Comparison of ENCODE assay signal across 8 cellular contexts in genomic region chr16:15434079-15434424, GRCh38. TPM values are rescaled to one million over a fixed set of nuclear protein-coding genes. Genes with fewer than 3 reads are reported as not detected.
DNase-seq lines count a peak whose midpoint lies in the region; ATAC-seq, FAIRE-seq and TF ChIP-seq lines count a peak whose summit lies in the region.

No MANE protein-coding gene starts in this region.

- H4K20me1 ChIP-seq in HepG2 (ENCODE audit: insufficient read depth, low read length), result no peaks in the 10 kb centered on the region

- no peaks in the 10 kb centered on the region for H3K9me3 ChIP-seq in HepG2 (ENCODE audit: low read length)
- H3K9me3 ChIP-seq in testis, result no peaks in the 10 kb centered on the region

- CTCF ChIA-PET in activated CD4-positive, alpha-beta T cell treated with anti-CD3 and anti-CD28 coated beads for 36 hours (lab: Charles Lee), result interaction anchor here (0.6 to 1.3 kb wide), 2 partner anchors 8 to 117 kb away, joined by 3 to 5 read pairs; no protein-coding TSS in a partner anchor
- CTCF ChIA-PET in HepG2 (lab: Yijun Ruan, JAX; ENCODE audit: low intra/inter-chr PET ratio, low total read pairs), result no interaction called here

- POLR2A ChIA-PET in activated CD4-positive, alpha-beta T cell treated with anti-CD3 and anti-CD28 coated beads for 36 hours (lab: Charles Lee), result no interaction called here
- POLR2A ChIA-PET in HepG2 (lab: Yijun Ruan, JAX), result no interaction called here

- H3K27ac Mint-ChIP-seq in activated CD4-positive, alpha-beta T cell treated with anti-CD3 and anti-CD28 coated beads for 36 hours, result no peak overlapping the region
- H3K27ac Mint-ChIP-seq in brain, result peak overlapping the region; percentile 91 to 99 (median 95)

- H3K4me3 Mint-ChIP-seq in activated CD4-positive, alpha-beta T cell treated with anti-CD3 and anti-CD28 coated beads for 36 hours, result peak overlapping the region; percentile 82
- H3K4me3 Mint-ChIP-seq in brain, result peak overlapping the region; percentile 86 to 94 (median 89)

- no peak for DNase-seq in activated CD4-positive, alpha-beta T cell treated with anti-CD3 and anti-CD28 coated beads for 36 hours
- no peak for DNase-seq in activated CD4-positive, alpha-beta T cell treated with anti-CD3 and anti-CD28 coated beads for 48 hours
- DNase-seq in HepG2 (ENCODE audit: low spot score) (no peak), testis (no peak), dermis blood vessel endothelial cell (no peak), mesenteric fat pad (ENCODE audit: low spot score) (no peak)

- in situ Hi-C loops in HepG2 (cut with HindIII; ENCODE audit: extremely low pct_ligation_motif_present, low pct_unique_long_range_greater_than_20kb), result no loop called here

- peaks cover 10% of the 10 kb centered on the region for H3K4me1 Mint-ChIP-seq in activated CD4-positive, alpha-beta T cell treated with anti-CD3 and anti-CD28 coated beads for 36 hours
- H3K4me1 Mint-ChIP-seq in brain, result peaks cover 44% of the 10 kb centered on the region

- H3K27me3 ChIP-seq in HepG2 (ENCODE audit: control insufficient read depth in 1 of 2, insufficient read depth in 2 of 2, low read length in 2 of 2) (peaks cover 2 to 38% of the 10 kb centered on the region in 2 experiments; a peak in 4 of 5 replicates), testis (no peaks in the 10 kb centered on the region)

- no TSS peak for BruUV-seq in HepG2 (replicated peaks; lab: Mats Ljungman, UMichigan)

- H3K36me3 ChIP-seq in HepG2 (replicated peaks in 1 of 2; ENCODE audit: control insufficient read depth in 1 of 2, insufficient read depth in 2 of 2, low read length in 2 of 2) (no peaks in the 10 kb centered on the region), testis (ENCODE audit: low read depth, missing control alignments) (no peaks in the 10 kb centered on the region)

- H3K27me3 Mint-ChIP-seq in activated CD4-positive, alpha-beta T cell treated with anti-CD3 and anti-CD28 coated beads for 36 hours, result peaks cover 20% of the 10 kb centered on the region
- H3K27me3 Mint-ChIP-seq in brain, result peaks cover 8% of the 10 kb centered on the region

- H3K9me3 Mint-ChIP-seq in activated CD4-positive, alpha-beta T cell treated with anti-CD3 and anti-CD28 coated beads for 36 hours (ENCODE audit: low read depth), result no peaks in the 10 kb centered on the region
- no peaks in the 10 kb centered on the region for H3K9me3 Mint-ChIP-seq in brain

- H3K4me1 ChIP-seq in HepG2 (ENCODE audit: insufficient read depth, low read length), result peaks cover 24% of the 10 kb centered on the region
- no peaks in the 10 kb centered on the region for H3K4me1 ChIP-seq in testis

- intact Hi-C loops in activated CD4-positive, alpha-beta T cell treated with anti-CD3 and anti-CD28 coated beads for 36 hours (cut with DNase I, micrococcal nuclease), result loop anchor here in 1 of 2 experiments (1.0 to 2.0 kb wide), 3 partner anchors 75 to 209 kb away; partner anchors contain the start of gene MARF1
- intact Hi-C loops in HepG2 (cut with micrococcal nuclease; ENCODE audit: unreplicated experiment), result no loop called here
- intact Hi-C loops in testis (cut with DNase I; ENCODE audit: low total_unique reads), result no loop called here

- no peaks in the 10 kb centered on the region for H3K36me3 Mint-ChIP-seq in activated CD4-positive, alpha-beta T cell treated with anti-CD3 and anti-CD28 coated beads for 36 hours (ENCODE audit: low read depth)
- no peaks in the 10 kb centered on the region for H3K36me3 Mint-ChIP-seq in brain

- no peak overlapping the region; a peak in 1 of 6 replicates for H3K4me3 ChIP-seq in HepG2 (replicated peaks in 1 of 3; ENCODE audit: insufficient read depth in 1 of 3, low read depth in 2 of 3, low read length in 3 of 3)
- peak overlapping the region; percentile 79 to 86 for H3K4me3 ChIP-seq in testis

- no peak overlapping the region for H3K4me2 ChIP-seq in HepG2 (ENCODE audit: low read depth, low read length)

- TF ChIP-seq POLR2A in HepG2 (IDR thresholded peaks at IDR 0.05; ENCODE audit: insufficient read depth in 1 of 2, low read depth in 2 of 2, low read length in 2 of 2), result no peak
- TF ChIP-seq POLR2A in testis (IDR thresholded peaks at IDR 0.05), result no peak

- no peaks in the 10 kb centered on the region for H3K79me2 ChIP-seq in HepG2 (ENCODE audit: insufficient read depth, low read length)

- 68% methylated on average over 12 of the region's 12 CpGs for WGBS in HepG2 (ENCODE audit: low lambda C conversion rate)
- WGBS in testis, 2 donors, result 16 to 25% methylated on average over 12 of the region's 12 CpGs

- H3K9ac ChIP-seq in HepG2 (ENCODE audit: insufficient read depth, low read depth, low read length), result no peak overlapping the region

- no peak overlapping the region for H2AFZ ChIP-seq in HepG2 (ENCODE audit: low read length)

- no peak for TF ChIP-seq RAD21 in HepG2 (CRISPR knock-in tag; IDR thresholded peaks at IDR 0.05)

- H3K27ac ChIP-seq in HepG2 (ENCODE audit: extremely low read length, insufficient read depth, low read length) (no peak overlapping the region), testis (peak overlapping the region; percentile 52 to 78)

- TF ChIP-seq CTCF in brain (conservative IDR thresholded peaks at IDR 0.05), result no peak
- no peak for TF ChIP-seq CTCF in HepG2 (CRISPR knock-in tag; IDR thresholded peaks at IDR 0.05)
- no peak for TF ChIP-seq CTCF in testis (IDR thresholded peaks at IDR 0.05)

- no peak for TF ChIP-seq EP300 in HepG2 (IDR thresholded peaks at IDR 0.05; ENCODE audit: low read depth in 2 of 2, low read length in 2 of 2)
- TF ChIP-seq EP300 in HepG2 (CRISPR knock-in tag; IDR thresholded peaks at IDR 0.05; ENCODE audit: borderline replicate concordance), result no peak

- ATAC-seq in activated CD4-positive, alpha-beta T cell treated with anti-CD3 and anti-CD28 coated beads for 36 hours, result peak; percentile 52
- ATAC-seq in HepG2 (no peak), GM18519 (IDR thresholded peaks at IDR 0.05; ENCODE audit: low FRiP score, unreplicated experiment) (no peak)

- FAIRE-seq in HepG2 (lab: Jason Lieb, UNC), result no peak

RNA-seq across cellular contexts. Expression of gene BMERB1, which starts 0.3 kb away (rescaled TPM):
- 10 to 100 TPM; 10.1 to 11.6 TPM for total RNA-seq in activated CD4-positive, alpha-beta T cell treated with anti-CD3 and anti-CD28 coated beads for 36 hours
- polyA plus RNA-seq in brain (ENCODE audit: insufficient read depth, low read depth, low replicate concordance), result 181 TPM
- total RNA-seq in HepG2 (2016; rRNA removed; fragmentation: Illumina TruSeq; extraction: Trizol), result 1.2 and 1.4 TPM in 2 replicates
- 0.71 and 1.0 TPM in 2 replicates for total RNA-seq in HepG2 (2016; cell fraction: cytosol; rRNA removed; fragmentation: Illumina TruSeq; extraction: Trizol; ENCODE audit: low read depth)
- total RNA-seq in HepG2 (2016; cell fraction: insoluble cytoplasmic fraction; rRNA removed; fragmentation: Illumina TruSeq; extraction: Trizol), result 0.69 and 0.79 TPM in 2 replicates
- total RNA-seq in HepG2 (2016; cell fraction: membrane; rRNA removed; fragmentation: Illumina TruSeq; extraction: Trizol), result 1.2 and 1.5 TPM in 2 replicates
- total RNA-seq in HepG2 (2016; cell fraction: nucleus; rRNA removed; fragmentation: Illumina TruSeq; extraction: Trizol), result 1.3 and 1.4 TPM in 2 replicates
- polyA plus RNA-seq in HepG2 (2011; rRNA removed), result 1.4 and 2.5 TPM in 2 replicates
- polyA plus RNA-seq in HepG2 (2011; cell fraction: cytosol; rRNA removed), result 0.99 and 1.8 TPM in 2 replicates
- 0.90 and 1.3 TPM in 2 replicates for polyA plus RNA-seq in HepG2 (2011; cell fraction: nucleus; rRNA removed)
- polyA plus RNA-seq in HepG2 (2012), result 1.0 and 2.9 TPM in 2 replicates
- 1.4 TPM in 2 replicates for polyA plus RNA-seq in HepG2 (2016; cell fraction: cytosol; fragmentation: Illumina TruSeq; extraction: Trizol; ENCODE audit: low read depth)
- polyA plus RNA-seq in HepG2 (2016; cell fraction: insoluble cytoplasmic fraction; fragmentation: Illumina TruSeq; extraction: Trizol; ENCODE audit: low read depth), result 1.7 and 2.5 TPM in 2 replicates
- polyA plus RNA-seq in HepG2 (2016; cell fraction: membrane; fragmentation: Illumina TruSeq; extraction: Trizol; ENCODE audit: low read depth), result 0.86 and 2.2 TPM in 2 replicates
- polyA plus RNA-seq in HepG2 (2016; cell fraction: nucleus; fragmentation: Illumina TruSeq; extraction: Trizol; ENCODE audit: insufficient read depth, low read depth), result 1.2 and 2.5 TPM in 2 replicates
- polyA minus RNA-seq in HepG2 (2011; rRNA and poly(A)+ RNA removed; ENCODE audit: low replicate concordance), result 2.4 and 7.1 TPM in 2 replicates
- polyA minus RNA-seq in HepG2 (2011; cell fraction: cytosol; rRNA and poly(A)+ RNA removed), result 0.53 and 1.3 TPM in 2 replicates
- 1.2 and 2.7 TPM in 2 replicates for polyA minus RNA-seq in HepG2 (2011; cell fraction: nucleus; rRNA and poly(A)+ RNA removed)
- 10 to 100 TPM; 54.1 to 63.1 TPM for total RNA-seq in testis
- 102 TPM for polyA plus RNA-seq in testis (ENCODE audit: insufficient read depth, low read depth, low replicate concordance)
- 12.5 and 12.6 TPM in 2 replicates for total RNA-seq in dermis blood vessel endothelial cell
- 60.7 TPM for total RNA-seq in mesenteric fat pad

RNA-seq across cellular contexts. Expression of gene MPV17L, which starts 38.5 kb away (rescaled TPM):
- total RNA-seq in activated CD4-positive, alpha-beta T cell treated with anti-CD3 and anti-CD28 coated beads for 36 hours, result not detected
- polyA plus RNA-seq in brain (ENCODE audit: insufficient read depth, low read depth, low replicate concordance) (2.1 TPM), HepG2 (2011; rRNA removed) (33.6 and 34.7 TPM in 2 replicates), testis (ENCODE audit: insufficient read depth, low read depth, low replicate concordance) (3.7 TPM)
- total RNA-seq in HepG2 (2016; rRNA removed; fragmentation: Illumina TruSeq; extraction: Trizol) (63.8 and 75.8 TPM in 2 replicates), testis (10 to 100 TPM in 1 of 2 donors, 1 to 10 TPM in 1; 9.5 to 12.5 TPM), dermis blood vessel endothelial cell (0.19 and 0.34 TPM in 2 replicates), mesenteric fat pad (14.4 TPM)
- 10.1 and 10.5 TPM in 2 replicates for total RNA-seq in HepG2 (2016; cell fraction: cytosol; rRNA removed; fragmentation: Illumina TruSeq; extraction: Trizol; ENCODE audit: low read depth)
- total RNA-seq in HepG2 (2016; cell fraction: insoluble cytoplasmic fraction; rRNA removed; fragmentation: Illumina TruSeq; extraction: Trizol), result 63.6 and 79.3 TPM in 2 replicates
- total RNA-seq in HepG2 (2016; cell fraction: membrane; rRNA removed; fragmentation: Illumina TruSeq; extraction: Trizol), result 45.8 and 49.0 TPM in 2 replicates
- total RNA-seq in HepG2 (2016; cell fraction: nucleus; rRNA removed; fragmentation: Illumina TruSeq; extraction: Trizol), result 37.4 and 38.1 TPM in 2 replicates
- 30.7 and 35.5 TPM in 2 replicates for polyA plus RNA-seq in HepG2 (2011; cell fraction: cytosol; rRNA removed)
- 10.6 and 16.5 TPM in 2 replicates for polyA plus RNA-seq in HepG2 (2011; cell fraction: nucleus; rRNA removed)
- polyA plus RNA-seq in HepG2 (2012), result 15.0 and 21.1 TPM in 2 replicates
- 6.4 and 10.6 TPM in 2 replicates for polyA plus RNA-seq in HepG2 (2016; cell fraction: cytosol; fragmentation: Illumina TruSeq; extraction: Trizol; ENCODE audit: low read depth)
- 56.5 and 61.1 TPM in 2 replicates for polyA plus RNA-seq in HepG2 (2016; cell fraction: insoluble cytoplasmic fraction; fragmentation: Illumina TruSeq; extraction: Trizol; ENCODE audit: low read depth)
- polyA plus RNA-seq in HepG2 (2016; cell fraction: membrane; fragmentation: Illumina TruSeq; extraction: Trizol; ENCODE audit: low read depth), result 26.1 and 27.8 TPM in 2 replicates
- 49.1 and 49.6 TPM in 2 replicates for polyA plus RNA-seq in HepG2 (2016; cell fraction: nucleus; fragmentation: Illumina TruSeq; extraction: Trizol; ENCODE audit: insufficient read depth, low read depth)
- polyA minus RNA-seq in HepG2 (2011; rRNA and poly(A)+ RNA removed; ENCODE audit: low replicate concordance), result 10.5 and 73.9 TPM in 2 replicates
- 42.8 and 48.0 TPM in 2 replicates for polyA minus RNA-seq in HepG2 (2011; cell fraction: cytosol; rRNA and poly(A)+ RNA removed)
- 20.3 and 27.0 TPM in 2 replicates for polyA minus RNA-seq in HepG2 (2011; cell fraction: nucleus; rRNA and poly(A)+ RNA removed)

RNA-seq across cellular contexts. Expression of gene NPIPA5, which starts 56.0 kb away (rescaled TPM):
- total RNA-seq in activated CD4-positive, alpha-beta T cell treated with anti-CD3 and anti-CD28 coated beads for 36 hours, result under 1 TPM; 0.34 to 0.46 TPM
- polyA plus RNA-seq in brain (ENCODE audit: insufficient read depth, low read depth, low replicate concordance) (12.2 TPM), HepG2 (2011; rRNA removed) (21.5 and 26.9 TPM in 2 replicates), testis (ENCODE audit: insufficient read depth, low read depth, low replicate concordance) (6.0 TPM)
- total RNA-seq in HepG2 (2016; rRNA removed; fragmentation: Illumina TruSeq; extraction: Trizol) (9.7 and 10.7 TPM in 2 replicates), testis (10 to 100 TPM; 23.0 to 40.1 TPM), dermis blood vessel endothelial cell (0.98 and 1.0 TPM in 2 replicates), mesenteric fat pad (15.2 TPM)
- total RNA-seq in HepG2 (2016; cell fraction: cytosol; rRNA removed; fragmentation: Illumina TruSeq; extraction: Trizol; ENCODE audit: low read depth), result 0.62 and 0.91 TPM in 2 replicates
- total RNA-seq in HepG2 (2016; cell fraction: insoluble cytoplasmic fraction; rRNA removed; fragmentation: Illumina TruSeq; extraction: Trizol), result 3.5 and 8.2 TPM in 2 replicates
- 1.9 and 3.2 TPM in 2 replicates for total RNA-seq in HepG2 (2016; cell fraction: membrane; rRNA removed; fragmentation: Illumina TruSeq; extraction: Trizol)
- total RNA-seq in HepG2 (2016; cell fraction: nucleus; rRNA removed; fragmentation: Illumina TruSeq; extraction: Trizol), result 3.3 and 5.3 TPM in 2 replicates
- 7.8 and 8.6 TPM in 2 replicates for polyA plus RNA-seq in HepG2 (2011; cell fraction: cytosol; rRNA removed)
- polyA plus RNA-seq in HepG2 (2011; cell fraction: nucleus; rRNA removed), result 68.2 and 83.9 TPM in 2 replicates
- polyA plus RNA-seq in HepG2 (2012), result 18.3 and 21.4 TPM in 2 replicates
- polyA plus RNA-seq in HepG2 (2016; cell fraction: cytosol; fragmentation: Illumina TruSeq; extraction: Trizol; ENCODE audit: low read depth), result 3.3 and 4.8 TPM in 2 replicates
- polyA plus RNA-seq in HepG2 (2016; cell fraction: insoluble cytoplasmic fraction; fragmentation: Illumina TruSeq; extraction: Trizol; ENCODE audit: low read depth), result 16.9 and 26.5 TPM in 2 replicates
- 6.5 and 11.7 TPM in 2 replicates for polyA plus RNA-seq in HepG2 (2016; cell fraction: membrane; fragmentation: Illumina TruSeq; extraction: Trizol; ENCODE audit: low read depth)
- polyA plus RNA-seq in HepG2 (2016; cell fraction: nucleus; fragmentation: Illumina TruSeq; extraction: Trizol; ENCODE audit: insufficient read depth, low read depth), result 91.4 and 92.8 TPM in 2 replicates
- polyA minus RNA-seq in HepG2 (2011; rRNA and poly(A)+ RNA removed; ENCODE audit: low replicate concordance), result 0.30 and 1.0 TPM in 2 replicates
- polyA minus RNA-seq in HepG2 (2011; cell fraction: cytosol; rRNA and poly(A)+ RNA removed), result 0.59 TPM in 1 of 2 replicates, not detected in the other
- 5.7 and 5.8 TPM in 2 replicates for polyA minus RNA-seq in HepG2 (2011; cell fraction: nucleus; rRNA and poly(A)+ RNA removed)

Comparison
In these comparisons a context has a peak if more than half of its experiments do, and no peak if none do; other contexts are left out.
1. H3K4me3 ChIP-seq: peak in testis (2 of 2); none in HepG2 (0 of 3).